ENCODE assay signal across 1 cellular context in the genomic region with DNA sequence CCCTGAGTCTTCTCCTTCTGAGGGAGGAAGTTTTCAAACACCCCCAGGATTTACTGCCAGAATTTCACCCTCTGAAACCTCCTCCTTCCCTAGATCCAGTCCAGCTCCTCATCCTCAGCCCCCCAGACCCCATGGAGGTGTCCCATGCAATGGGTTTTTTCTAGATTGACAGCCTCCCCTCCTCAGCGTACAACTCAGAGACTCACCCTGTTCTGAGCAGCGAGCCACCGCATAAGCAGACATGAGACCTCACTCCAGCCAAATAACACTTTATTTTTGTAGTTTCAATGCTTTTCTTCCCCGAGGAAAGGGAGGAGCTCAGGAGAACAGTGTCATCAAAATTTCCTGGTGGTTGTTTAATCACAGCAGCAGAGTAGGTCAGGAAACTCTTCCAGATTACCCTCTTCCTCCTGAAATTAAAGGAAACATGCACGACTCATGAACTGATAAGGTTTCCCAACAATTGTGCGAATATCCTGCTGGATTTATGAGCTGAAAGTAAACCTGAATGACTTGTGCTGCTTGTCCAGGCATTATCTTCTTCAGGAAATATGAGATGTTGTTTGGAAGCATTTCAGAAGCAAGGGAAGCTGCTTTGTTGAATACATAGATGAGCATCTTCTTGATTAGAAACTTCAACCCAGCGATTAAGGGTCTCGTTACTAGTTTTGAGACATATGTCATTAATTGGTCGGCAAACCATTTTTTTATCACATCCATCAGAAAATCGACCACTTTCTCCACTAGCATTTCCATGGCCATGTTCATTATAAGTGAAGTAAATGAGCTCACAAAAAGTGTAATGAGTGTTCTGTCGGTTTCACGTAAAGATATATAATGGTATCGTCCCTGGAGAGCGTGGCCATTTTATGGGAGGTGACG.
TF ChIP-seq lines count a peak whose summit lies in the region.

No MANE protein-coding gene starts in this region.

TF ChIP-seq in K562, 482 proteins besides CTCF, POLR2A, EP300 and RAD21:
- TF ChIP-seq ATF7 (IDR thresholded peaks at IDR 0.05) (0 out of 2 replicates have a peak, but pooled peaks have one; percentile 22), ZNF589 (CRISPR knock-in tag; IDR thresholded peaks at IDR 0.05; ENCODE audit: low read depth) (peak; percentile 51; the same call in 1 of the 2 replicates), GABPA (tag; conservative IDR thresholded peaks at IDR 0.05; ENCODE audit: low read depth) (peak; percentile 37; the same call in 1 of the 2 replicates), CREB1 (IDR thresholded peaks at IDR 0.05) (no peak), CREB1 (CRISPR knock-in tag; IDR thresholded peaks at IDR 0.05) (0 out of 2 replicates have a peak, but pooled peaks have one; percentile 37), CXXC5 (CRISPR knock-in tag; IDR thresholded peaks at IDR 0.05) (0 out of 2 replicates have a peak, but pooled peaks have one; percentile 14), MTA1 (IDR thresholded peaks at IDR 0.05; ENCODE audit: borderline replicate concordance) (no peak), KDM5B (IDR thresholded peaks at IDR 0.05; ENCODE audit: insufficient replicate concordance, low read depth, low read length) (no peak)
- TF ChIP-seq, protein P1, sequence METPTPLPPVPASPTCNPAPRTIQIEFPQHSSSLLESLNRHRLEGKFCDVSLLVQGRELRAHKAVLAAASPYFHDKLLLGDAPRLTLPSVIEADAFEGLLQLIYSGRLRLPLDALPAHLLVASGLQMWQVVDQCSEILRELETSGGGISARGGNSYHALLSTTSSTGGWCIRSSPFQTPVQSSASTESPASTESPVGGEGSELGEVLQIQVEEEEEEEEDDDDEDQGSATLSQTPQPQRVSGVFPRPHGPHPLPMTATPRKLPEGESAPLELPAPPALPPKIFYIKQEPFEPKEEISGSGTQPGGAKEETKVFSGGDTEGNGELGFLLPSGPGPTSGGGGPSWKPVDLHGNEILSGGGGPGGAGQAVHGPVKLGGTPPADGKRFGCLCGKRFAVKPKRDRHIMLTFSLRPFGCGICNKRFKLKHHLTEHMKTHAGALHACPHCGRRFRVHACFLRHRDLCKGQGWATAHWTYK (CRISPR knock-in tag; IDR thresholded peaks at IDR 0.05): no peak
- TF ChIP-seq, protein P2, sequence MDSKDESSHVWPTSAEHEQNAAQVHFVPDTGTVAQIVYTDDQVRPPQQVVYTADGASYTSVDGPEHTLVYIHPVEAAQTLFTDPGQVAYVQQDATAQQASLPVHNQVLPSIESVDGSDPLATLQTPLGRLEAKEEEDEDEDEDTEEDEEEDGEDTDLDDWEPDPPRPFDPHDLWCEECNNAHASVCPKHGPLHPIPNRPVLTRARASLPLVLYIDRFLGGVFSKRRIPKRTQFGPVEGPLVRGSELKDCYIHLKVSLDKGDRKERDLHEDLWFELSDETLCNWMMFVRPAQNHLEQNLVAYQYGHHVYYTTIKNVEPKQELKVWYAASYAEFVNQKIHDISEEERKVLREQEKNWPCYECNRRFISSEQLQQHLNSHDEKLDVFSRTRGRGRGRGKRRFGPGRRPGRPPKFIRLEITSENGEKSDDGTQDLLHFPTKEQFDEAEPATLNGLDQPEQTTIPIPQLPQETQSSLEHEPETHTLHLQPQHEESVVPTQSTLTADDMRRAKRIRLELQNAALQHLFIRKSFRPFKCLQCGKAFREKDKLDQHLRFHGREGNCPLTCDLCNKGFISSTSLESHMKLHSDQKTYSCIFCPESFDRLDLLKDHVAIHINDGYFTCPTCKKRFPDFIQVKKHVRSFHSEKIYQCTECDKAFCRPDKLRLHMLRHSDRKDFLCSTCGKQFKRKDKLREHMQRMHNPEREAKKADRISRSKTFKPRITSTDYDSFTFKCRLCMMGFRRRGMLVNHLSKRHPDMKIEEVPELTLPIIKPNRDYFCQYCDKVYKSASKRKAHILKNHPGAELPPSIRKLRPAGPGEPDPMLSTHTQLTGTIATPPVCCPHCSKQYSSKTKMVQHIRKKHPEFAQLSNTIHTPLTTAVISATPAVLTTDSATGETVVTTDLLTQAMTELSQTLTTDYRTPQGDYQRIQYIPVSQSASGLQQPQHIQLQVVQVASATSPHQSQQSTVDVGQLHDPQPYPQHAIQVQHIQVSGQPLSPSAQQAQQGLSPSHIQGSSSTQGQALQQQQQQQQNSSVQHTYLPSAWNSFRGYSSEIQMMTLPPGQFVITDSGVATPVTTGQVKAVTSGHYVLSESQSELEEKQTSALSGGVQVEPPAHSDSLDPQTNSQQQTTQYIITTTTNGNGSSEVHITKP (IDR thresholded peaks at IDR 0.05; ENCODE audit: partially characterized antibody): peak; percentile 90
